In the genomic region with DNA sequence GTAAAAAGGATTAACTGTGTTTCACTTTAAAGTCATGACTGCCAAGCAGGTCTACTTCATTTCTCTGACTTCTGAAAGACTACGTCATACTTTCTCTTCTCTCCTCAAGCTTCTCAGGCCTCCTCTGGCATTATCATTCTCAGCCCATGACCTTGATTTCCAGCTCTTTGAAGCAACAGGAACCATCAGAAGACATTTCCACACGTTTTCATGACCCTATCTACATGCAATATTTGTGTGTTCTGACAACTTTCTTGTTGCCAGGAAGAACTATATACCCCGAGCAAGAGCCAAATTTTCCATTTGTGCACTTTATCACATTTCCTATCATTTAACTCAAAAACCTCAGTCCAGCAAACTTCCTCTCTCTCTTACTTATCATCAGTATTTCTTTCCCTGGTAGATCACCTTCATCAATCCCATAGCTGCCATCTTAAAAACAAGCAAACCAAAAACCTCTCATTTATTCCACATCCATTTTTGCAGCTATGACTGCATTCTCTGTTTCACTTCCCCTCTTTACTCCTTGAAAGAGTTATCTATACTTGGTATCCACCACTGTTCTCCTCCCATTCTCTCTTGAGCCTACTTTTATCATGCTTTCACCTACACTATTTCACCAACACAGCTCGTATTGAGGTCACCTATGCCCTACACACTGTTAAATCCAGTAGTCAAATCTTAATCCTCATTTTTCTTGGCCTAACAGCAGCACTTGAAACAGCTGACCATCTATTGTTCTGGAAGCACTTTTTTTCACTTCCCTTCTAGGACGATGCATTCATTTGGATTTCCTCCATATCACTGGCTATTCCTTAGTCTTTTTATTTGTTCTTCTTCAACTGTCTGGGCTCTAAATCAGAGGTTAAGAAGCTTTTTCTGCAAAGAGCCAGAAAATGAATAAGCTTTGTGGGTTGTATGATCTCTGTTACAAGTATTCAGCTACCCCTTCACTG, we compare ENCODE assay signal across 13 cellular contexts. TPM values are rescaled to one million over a fixed set of nuclear protein-coding genes. Genes with fewer than 3 reads are reported as not detected.
DNase-seq lines count a peak whose midpoint lies in the region; ATAC-seq and TF ChIP-seq lines count a peak whose summit lies in the region.
"Had no signal": no experiment of that assay in that cellular context is flagged by ENCODE, and none has a peak within 500 bp of the region (broad histone marks: within the 10 kb centered on the region; RNA-seq: fewer than 3 reads in every experiment).

No MANE protein-coding gene starts in this region.

- H3K4me3 ChIP-seq in OCI-LY3 (ENCODE audit: low read length) (no peak overlapping the region), transverse colon (no peak overlapping the region), coronary artery (no peak overlapping the region)

- no peak overlapping the region for H2AFZ ChIP-seq in OCI-LY3 (ENCODE audit: low read depth, low read length)

- H3K27ac ChIP-seq in OCI-LY3 (ENCODE audit: low read length) (no peak overlapping the region), transverse colon (no peak overlapping the region), coronary artery (no peak overlapping the region)

- H3K36me3 ChIP-seq in OCI-LY3 (replicated peaks; ENCODE audit: low read depth, low read length) (peaks cover 66% of the 10 kb centered on the region), transverse colon (peaks cover 0 to 40% (median 13%) of the 10 kb centered on the region in 4 donors)

- peak overlapping the region; percentile 33 for H3K4me2 ChIP-seq in OCI-LY3 (ENCODE audit: low read length)

- ATAC-seq in GM18498 (IDR thresholded peaks at IDR 0.05; ENCODE audit: unreplicated experiment) (peak; percentile 77), GM19468 (IDR thresholded peaks at IDR 0.05; ENCODE audit: extremely low read depth, unreplicated experiment) (peak; percentile 80), HG03025 (IDR thresholded peaks at IDR 0.05; ENCODE audit: low FRiP score, unreplicated experiment) (peak; percentile 72)

- H3K27me3 ChIP-seq in OCI-LY3 (ENCODE audit: low read depth, low read length) (no peaks in the 10 kb centered on the region), transverse colon (no peaks in the 10 kb centered on the region)

- TF ChIP-seq POLR2A in transverse colon (IDR thresholded peaks at IDR 0.05): no peak

- intact Hi-C loops in transverse colon (cut with DNase I; ENCODE audit: low total_unique reads): no loop called here

- 83 to 86% methylated on average over 5 of the region's 5 CpGs for WGBS in transverse colon (ENCODE audit: low coverage in 1 of 2), 2 donors

- in situ Hi-C loops in transverse colon (cut with MboI; ENCODE audit: low pct_ligation_motif_present in 1 of 4, low pct_unique_long_range_greater_than_20kb in 1 of 4, low sequenced_read_pairs in 3 of 4): no loop called here

- TF ChIP-seq EP300 in transverse colon (IDR thresholded peaks at IDR 0.05; ENCODE audit: low read depth): no peak

- H3K9me3 ChIP-seq in OCI-LY3 (ENCODE audit: insufficient read depth, low read length) (no peaks in the 10 kb centered on the region), transverse colon (no peaks in the 10 kb centered on the region)

- peaks cover 20% of the 10 kb centered on the region for H3K4me1 ChIP-seq in OCI-LY3 (ENCODE audit: low read length)
- H3K4me1 ChIP-seq in transverse colon: no peaks in the 10 kb centered on the region

- DNase-seq in transverse colon (no peak), foreskin melanocyte (no peak), activated gamma-delta T cell (lab: John Stamatoyannopoulos, UW) (no peak), coronary artery (ENCODE audit: low spot score) (no peak)
- DNase-seq: activated CD4-positive, alpha-beta memory T cell treated with anti-CD3 and anti-CD28 coated beads for 36 hours; C1 segment of cervical spinal cord; NCI-H2029 treated with DMSO at 0.1 percent for 48 hours; nucleus accumbens; stimulated activated CD4-positive, alpha-beta T cell treated with anti-CD3 and anti-CD28 coated beads, Interleukin-2, amount 100 ng/mL, for 24 hours had no signal

- H3K9ac ChIP-seq in OCI-LY3 (ENCODE audit: low read length): no peak overlapping the region

- no peaks in the 10 kb centered on the region; the same call in 1 of the 2 replicates for H4K20me1 ChIP-seq in OCI-LY3 (ENCODE audit: insufficient read depth, low read length)

- no peaks in the 10 kb centered on the region for H3K79me2 ChIP-seq in OCI-LY3 (ENCODE audit: low read length)

- TF ChIP-seq CTCF in OCI-LY3 (IDR thresholded peaks at IDR 0.05; ENCODE audit: low read depth, low read length) (no peak), transverse colon (IDR thresholded peaks at IDR 0.05) (no peak), coronary artery (IDR thresholded peaks at IDR 0.05) (no peak)

RNA-seq across cellular contexts. Expression of a gene that starts 47.1 kb away (rescaled TPM):
- total RNA-seq in transverse colon: 10 to 100 TPM in 3 of 4 donors, 1 to 10 TPM in 1; 9.0 to 50.9 (median 40.8) TPM
